ENCODE assay signal across 18 cellular contexts in the genomic region with DNA sequence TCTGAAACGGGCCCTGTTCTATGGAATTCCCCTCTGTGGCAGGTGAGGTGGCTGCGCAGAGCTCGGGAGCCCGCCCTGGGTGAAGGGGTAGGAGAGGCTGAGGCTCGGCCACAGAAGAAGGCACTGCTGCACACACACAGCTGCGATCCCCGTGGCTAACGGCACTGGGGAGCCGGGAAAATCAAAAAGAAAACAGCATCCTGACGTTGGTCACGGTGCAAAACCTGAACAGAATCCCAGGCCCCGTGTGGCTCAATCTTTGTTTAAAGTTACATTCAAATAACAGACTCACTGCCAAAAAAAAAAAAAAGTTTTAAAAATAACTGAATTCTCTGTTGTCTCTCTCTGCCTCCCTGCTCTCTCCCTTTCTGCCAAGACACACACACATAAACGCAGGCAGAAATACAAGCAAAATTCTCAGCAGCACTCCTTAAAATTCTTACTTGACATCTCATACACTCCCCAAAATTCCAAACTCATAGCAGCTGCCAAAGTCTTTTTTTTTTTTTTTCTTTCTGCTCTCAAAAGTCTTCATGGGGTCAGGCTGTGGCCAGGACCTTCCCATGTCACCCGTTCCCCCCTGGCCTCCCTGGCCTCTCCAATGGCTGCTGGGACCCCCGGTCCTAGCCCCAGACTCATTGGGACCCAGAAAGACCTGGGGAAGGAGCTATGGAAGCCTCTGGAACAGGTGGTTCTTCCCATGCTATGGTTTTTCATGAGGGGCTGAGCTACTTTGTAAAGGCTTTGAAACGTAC.
DNase-seq lines count a peak whose midpoint lies in the region; ATAC-seq and TF ChIP-seq lines count a peak whose summit lies in the region.
"Had no signal": no experiment of that assay in that cellular context is flagged by ENCODE, and none has a peak within 500 bp of the region (broad histone marks: within the 10 kb centered on the region; RNA-seq: fewer than 3 reads in every experiment).

No MANE protein-coding gene starts in this region.

- peak overlapping the region; percentile 98 for H3K27ac Mint-ChIP-seq in mesothelial cell of epicardium
- H3K27ac Mint-ChIP-seq: activated naive CD4-positive, alpha-beta T cell treated with anti-CD3 and anti-CD28 coated beads for 36 hours; stimulated activated effector memory CD8-positive, alpha-beta T cell treated with anti-CD3 and anti-CD28 coated beads, Interleukin-12 subunit alpha, Interleukin-12 subunit beta, amount 100 ng/mL, for 72 hours had no signal

- H3K9me3 Mint-ChIP-seq in mesothelial cell of epicardium = no peaks in the 10 kb centered on the region
- H3K9me3 Mint-ChIP-seq: activated naive CD4-positive, alpha-beta T cell treated with anti-CD3 and anti-CD28 coated beads for 36 hours; stimulated activated effector memory CD8-positive, alpha-beta T cell treated with anti-CD3 and anti-CD28 coated beads, Interleukin-12 subunit alpha, Interleukin-12 subunit beta, amount 100 ng/mL, for 72 hours had no signal

- H3K4me1 ChIP-seq in SJSA1 (replicated peaks) (peaks cover 38% of the 10 kb centered on the region), thoracic aorta (ENCODE audit: control insufficient read depth in 1 of 2, low read depth in 2 of 2) (peaks cover 7 to 29% of the 10 kb centered on the region in 2 donors), mucosa of descending colon (ENCODE audit: low read depth) (no peaks in the 10 kb centered on the region)
- H3K4me1 ChIP-seq: Caco-2 had no signal

- intact Hi-C loops in Right ventricle myocardium superior (cut with DNase I) (no loop called here), mucosa of descending colon (cut with DNase I, micrococcal nuclease) (no loop called here)

- H3K36me3 ChIP-seq in SJSA1 (no peaks in the 10 kb centered on the region), thoracic aorta (no peaks in the 10 kb centered on the region), mucosa of descending colon (ENCODE audit: low read depth) (no peaks in the 10 kb centered on the region)
- H3K36me3 ChIP-seq: lower lobe of right lung had no signal

- peak overlapping the region; percentile 83 for H3K27ac ChIP-seq in SJSA1
- H3K27ac ChIP-seq in thoracic aorta = peak overlapping the region; percentile 91 to 95
- H3K27ac ChIP-seq: lower lobe of right lung had no signal

- H3K27me3 Mint-ChIP-seq in mesothelial cell of epicardium (ENCODE audit: low read depth) = no peaks in the 10 kb centered on the region

- TF ChIP-seq CTCF in mesothelial cell of epicardium (IDR thresholded peaks at IDR 0.05; ENCODE audit: unreplicated experiment) (no peak), thoracic aorta (IDR thresholded peaks at IDR 0.05) (no peak), mucosa of descending colon (IDR thresholded peaks at IDR 0.05) (no peak)

- peak overlapping the region; percentile 41 for H3K4me3 Mint-ChIP-seq in mesothelial cell of epicardium
- H3K4me3 Mint-ChIP-seq: activated naive CD4-positive, alpha-beta T cell treated with anti-CD3 and anti-CD28 coated beads for 36 hours; stimulated activated effector memory CD8-positive, alpha-beta T cell treated with anti-CD3 and anti-CD28 coated beads, Interleukin-12 subunit alpha, Interleukin-12 subunit beta, amount 100 ng/mL, for 72 hours had no signal

- peak in 1 of 2 experiments; percentile 65 for DNase-seq in SJSA1 (ENCODE audit: low read depth in 1 of 2, low spot score in 2 of 2)
- DNase-seq in Right ventricle myocardium superior = no peak
- DNase-seq in mesothelial cell of epicardium (ENCODE audit: low spot score in 2 of 2, unreplicated experiment in 2 of 2) = peak in 1 of 2 experiments; percentile 42
- DNase-seq in thoracic aorta (ENCODE audit: low spot score) = no peak
- no peak for DNase-seq in mucosa of descending colon
- DNase-seq in nucleus accumbens (lab: John Stamatoyannopoulos, UW) = no peak
- no peak for DNase-seq in activated CD4-positive, alpha-beta T cell treated with anti-CD3 and anti-CD28 coated beads for 48 hours
- DNase-seq: activated CD4-positive, CD25-positive, alpha-beta regulatory T cell; activated naive CD4-positive, alpha-beta T cell treated with anti-CD3 and anti-CD28 coated beads for 36 hours; Caco-2; IMR-90; lower lobe of right lung; NCI-H774; SW 1271 had no signal

- no peaks in the 10 kb centered on the region for H3K9me3 ChIP-seq in SJSA1 (replicated peaks)
- no peaks in the 10 kb centered on the region for H3K9me3 ChIP-seq in thoracic aorta
- H3K9me3 ChIP-seq in mucosa of descending colon = no peaks in the 10 kb centered on the region
- H3K9me3 ChIP-seq: Caco-2, lower lobe of right lung had no signal

- peaks cover 64% of the 10 kb centered on the region for H3K4me1 Mint-ChIP-seq in mesothelial cell of epicardium
- H3K4me1 Mint-ChIP-seq: stimulated activated effector memory CD8-positive, alpha-beta T cell treated with anti-CD3 and anti-CD28 coated beads, Interleukin-12 subunit alpha, Interleukin-12 subunit beta, amount 100 ng/mL, for 72 hours had no signal

- ATAC-seq in Right ventricle myocardium superior (ENCODE audit: poor library complexity) (peak; percentile 62), thoracic aorta (ENCODE audit: insufficient number of reproducible peaks, low FRiP score, low read depth) (peak; percentile 73), mucosa of descending colon (no peak), GM19467 (IDR thresholded peaks at IDR 0.05; ENCODE audit: unreplicated experiment) (no peak)
- ATAC-seq: HCT116; stimulated activated effector memory CD8-positive, alpha-beta T cell treated with anti-CD3 and anti-CD28 coated beads, Interleukin-12 subunit alpha, Interleukin-12 subunit beta, amount 100 ng/mL, for 72 hours had no signal

- H3K4me3 ChIP-seq in SJSA1 = peak overlapping the region; percentile 14; the same call in 1 of the 2 replicates
- peak overlapping the region; percentile 63 for H3K4me3 ChIP-seq in thoracic aorta
- H3K4me3 ChIP-seq in mucosa of descending colon = no peak overlapping the region
- H3K4me3 ChIP-seq: lower lobe of right lung, skin epidermis had no signal

- H3K27me3 ChIP-seq in SJSA1 (replicated peaks) = no peaks in the 10 kb centered on the region
- H3K27me3 ChIP-seq in thoracic aorta (replicated peaks; ENCODE audit: insufficient read depth) = no peaks in the 10 kb centered on the region

- H3K36me3 Mint-ChIP-seq in mesothelial cell of epicardium = no peaks in the 10 kb centered on the region
- H3K36me3 Mint-ChIP-seq: stimulated activated effector memory CD8-positive, alpha-beta T cell treated with anti-CD3 and anti-CD28 coated beads, Interleukin-12 subunit alpha, Interleukin-12 subunit beta, amount 100 ng/mL, for 72 hours had no signal

Comparison
In these comparisons a context has a peak if more than half of its experiments do, and no peak if none do; other contexts are left out.
1. ATAC-seq: peak in Right ventricle myocardium superior (single experiment) and thoracic aorta (single experiment); none in mucosa of descending colon (single experiment) and GM19467 (single experiment).